In the genomic region with DNA sequence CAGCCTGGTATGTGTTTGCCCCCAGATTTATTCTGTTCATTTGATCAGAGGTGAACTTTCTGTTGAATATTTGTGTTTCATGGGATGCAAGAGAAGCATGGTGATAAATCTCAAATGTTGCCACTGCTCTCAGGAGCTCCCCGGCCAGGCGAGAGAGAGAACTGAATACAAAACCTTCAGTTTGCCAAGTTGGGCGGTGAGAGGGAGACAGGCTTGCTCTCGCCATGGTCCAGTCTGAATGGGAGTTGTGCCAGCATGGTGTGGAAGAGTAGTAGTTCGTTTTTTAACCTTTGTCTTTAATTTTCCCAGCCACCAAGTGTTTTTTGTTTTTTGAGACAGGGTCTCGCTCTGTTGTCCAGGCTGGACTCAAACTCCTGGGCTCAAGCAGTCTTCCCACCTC, we compare ENCODE assay signal across 11 cellular contexts. TPM values are rescaled to one million over a fixed set of nuclear protein-coding genes. Genes with fewer than 3 reads are reported as not detected.
DNase-seq lines count a peak whose midpoint lies in the region; ATAC-seq and TF ChIP-seq lines count a peak whose summit lies in the region.
"Had no signal": no experiment of that assay in that cellular context is flagged by ENCODE, and none has a peak within 500 bp of the region (broad histone marks: within the 10 kb centered on the region; RNA-seq: fewer than 3 reads in every experiment).

No MANE protein-coding gene starts in this region.

- H3K4me3 Mint-ChIP-seq in CD4-positive, CD25-positive, alpha-beta regulatory T cell: peak overlapping the region in 3 of 4 donors; percentile 33 to 91 (median 57)
- peak overlapping the region; percentile 52 for H3K4me3 Mint-ChIP-seq in neural progenitor cell

- no peaks in the 10 kb centered on the region for H3F3A ChIP-seq in neural progenitor cell (ENCODE audit: low read depth)

- H3K27me3 ChIP-seq in CD4-positive, CD25-positive, alpha-beta regulatory T cell (ENCODE audit: control insufficient read depth, insufficient read depth, low read length): no peaks in the 10 kb centered on the region
- H3K27me3 ChIP-seq in adipocyte (replicated peaks; ENCODE audit: control insufficient read depth, insufficient read depth, low read length) (no peaks in the 10 kb centered on the region), neural progenitor cell (no peaks in the 10 kb centered on the region)
- H3K27me3 ChIP-seq: suprapubic skin had no signal

- H3K27ac ChIP-seq in CD4-positive, CD25-positive, alpha-beta regulatory T cell (ENCODE audit: insufficient read depth, low read length, poor library complexity, severe bottlenecking): no peak overlapping the region
- H3K27ac ChIP-seq in neural progenitor cell: no peak overlapping the region
- H3K27ac ChIP-seq: suprapubic skin had no signal

- peaks cover 19% of the 10 kb centered on the region for H3K36me3 ChIP-seq in CD4-positive, CD25-positive, alpha-beta regulatory T cell (ENCODE audit: control insufficient read depth, insufficient read depth, low read length)
- H3K36me3 ChIP-seq in adipocyte (ENCODE audit: control insufficient read depth, insufficient read depth, low read length, severe bottlenecking): peaks cover 14% of the 10 kb centered on the region
- no peaks in the 10 kb centered on the region for H3K36me3 ChIP-seq in neural progenitor cell

- no peak for DNase-seq in CD4-positive, CD25-positive, alpha-beta regulatory T cell
- DNase-seq in HFF-Myc (ENCODE audit: extremely low read depth, low read depth) (no peak), adipocyte (ENCODE audit: low read depth) (no peak), neural progenitor cell (ENCODE audit: low spot score) (no peak), kidney glomerular epithelial cell (lab: John Stamatoyannopoulos, UW) (no peak), HuH-7 (ENCODE audit: low spot score) (no peak), dermis blood vessel endothelial cell (no peak)
- DNase-seq: mucosa of descending colon, NCI-H1417, retina had no signal

- ATAC-seq in CD4-positive, CD25-positive, alpha-beta regulatory T cell (ENCODE audit: low read depth in 2 of 2): no peak
- ATAC-seq: mucosa of descending colon had no signal

- peaks cover 45% of the 10 kb centered on the region for H3K4me1 ChIP-seq in CD4-positive, CD25-positive, alpha-beta regulatory T cell (ENCODE audit: control insufficient read depth, insufficient read depth, low read length, poor library complexity, severe bottlenecking)
- H3K4me1 ChIP-seq in adipocyte (ENCODE audit: control insufficient read depth, insufficient read depth, low read length): peaks cover 55% of the 10 kb centered on the region
- peaks cover 11% of the 10 kb centered on the region for H3K4me1 ChIP-seq in neural progenitor cell

- H2AFZ ChIP-seq in neural progenitor cell (replicated peaks): no peak overlapping the region

- TF ChIP-seq CTCF in HFF-Myc (IDR thresholded peaks at IDR 0.05; ENCODE audit: low read depth, low read length, missing control alignments): no peak
- TF ChIP-seq CTCF in neural progenitor cell (IDR thresholded peaks at IDR 0.05): no peak

- peaks cover 18 to 72% (median 54%) of the 10 kb centered on the region in 4 donors for H3K4me1 Mint-ChIP-seq in CD4-positive, CD25-positive, alpha-beta regulatory T cell
- H3K4me1 Mint-ChIP-seq in neural progenitor cell: peaks cover 55% of the 10 kb centered on the region

- no peaks in the 10 kb centered on the region for H3K9me3 ChIP-seq in CD4-positive, CD25-positive, alpha-beta regulatory T cell (ENCODE audit: control insufficient read depth in 2 of 2, low read length in 2 of 2)
- H3K9me3 ChIP-seq in adipocyte (ENCODE audit: control insufficient read depth, low read length) (no peaks in the 10 kb centered on the region), neural progenitor cell (ENCODE audit: low read depth) (no peaks in the 10 kb centered on the region)
- H3K9me3 ChIP-seq: mucosa of descending colon, suprapubic skin had no signal

- H3K9ac ChIP-seq in adipocyte (ENCODE audit: low read length) (peak overlapping the region; percentile 93), neural progenitor cell (no peak overlapping the region)

- H3K4me3 ChIP-seq in CD4-positive, CD25-positive, alpha-beta regulatory T cell (ENCODE audit: low read depth, low read length): no peak overlapping the region
- H3K4me3 ChIP-seq in HFF-Myc (replicated peaks; ENCODE audit: low read depth, low read length): peak overlapping the region; percentile 97
- no peak overlapping the region for H3K4me3 ChIP-seq in adipocyte (ENCODE audit: low read length)
- H3K4me3 ChIP-seq in neural progenitor cell: no peak overlapping the region
- H3K4me3 ChIP-seq: mucosa of descending colon, suprapubic skin had no signal

- H3K36me3 Mint-ChIP-seq in CD4-positive, CD25-positive, alpha-beta regulatory T cell: peaks cover 4% of the 10 kb centered on the region
- H3K36me3 Mint-ChIP-seq in neural progenitor cell: peaks cover 5% of the 10 kb centered on the region

- no peaks in the 10 kb centered on the region for H3K9me3 Mint-ChIP-seq in CD4-positive, CD25-positive, alpha-beta regulatory T cell
- H3K9me3 Mint-ChIP-seq in neural progenitor cell: no peaks in the 10 kb centered on the region

- peaks cover 75% of the 10 kb centered on the region for H4K20me1 ChIP-seq in neural progenitor cell (ENCODE audit: low read depth)

- H3K79me2 ChIP-seq in neural progenitor cell (ENCODE audit: low read depth): peaks cover 77% of the 10 kb centered on the region

- peaks cover 14% of the 10 kb centered on the region for H3K27me3 Mint-ChIP-seq in CD4-positive, CD25-positive, alpha-beta regulatory T cell
- peaks cover 4% of the 10 kb centered on the region for H3K27me3 Mint-ChIP-seq in neural progenitor cell (ENCODE audit: insufficient read depth, low read depth)

- H3K27ac Mint-ChIP-seq in CD4-positive, CD25-positive, alpha-beta regulatory T cell: peak overlapping the region in 2 of 3 donors; percentile 20 to 95
- no peak overlapping the region for H3K27ac Mint-ChIP-seq in neural progenitor cell

- no peak overlapping the region for H3K4me2 ChIP-seq in neural progenitor cell

RNA-seq across cellular contexts. Expression of gene NTMT1, which starts 2.7 kb away (rescaled TPM):
- total RNA-seq in CD4-positive, CD25-positive, alpha-beta regulatory T cell: 37.4 TPM
- polyA plus RNA-seq in CD4-positive, CD25-positive, alpha-beta regulatory T cell: 10 to 100 TPM; 41.9 to 56.7 (median 52.8) TPM
- total RNA-seq in neural progenitor cell (ENCODE audit: low replicate concordance): 22.2 and 29.8 TPM in 2 replicates
- 15.7 and 20.1 TPM in 2 replicates for total RNA-seq in dermis blood vessel endothelial cell

RNA-seq across cellular contexts. Expression of gene C9orf50, which starts 7.8 kb away (rescaled TPM):
- not detected for total RNA-seq in CD4-positive, CD25-positive, alpha-beta regulatory T cell
- polyA plus RNA-seq in CD4-positive, CD25-positive, alpha-beta regulatory T cell: not detected
- not detected in 2 replicates for total RNA-seq in neural progenitor cell (ENCODE audit: low replicate concordance)
- not detected in 2 replicates for total RNA-seq in dermis blood vessel endothelial cell
- total RNA-seq: mucosa of descending colon had no signal

RNA-seq across cellular contexts. Expression of gene ASB6, which starts 13.2 kb away (rescaled TPM):
- total RNA-seq in CD4-positive, CD25-positive, alpha-beta regulatory T cell: 27.8 TPM
- polyA plus RNA-seq in CD4-positive, CD25-positive, alpha-beta regulatory T cell: 10 to 100 TPM; 21.7 to 26.9 (median 23.7) TPM
- 9.2 and 21.1 TPM in 2 replicates for total RNA-seq in neural progenitor cell (ENCODE audit: low replicate concordance)
- 17.9 and 21.5 TPM in 2 replicates for total RNA-seq in dermis blood vessel endothelial cell

RNA-seq across cellular contexts. Expression of gene PRRX2, which starts 36.7 kb away (rescaled TPM):
- not detected for total RNA-seq in CD4-positive, CD25-positive, alpha-beta regulatory T cell
- polyA plus RNA-seq in CD4-positive, CD25-positive, alpha-beta regulatory T cell: not detected
- total RNA-seq in neural progenitor cell (ENCODE audit: low replicate concordance) (1.5 and 5.2 TPM in 2 replicates), dermis blood vessel endothelial cell (0.56 and 1.2 TPM in 2 replicates)
